ENCODE assay signal across 8 cellular contexts in the genomic region with DNA sequence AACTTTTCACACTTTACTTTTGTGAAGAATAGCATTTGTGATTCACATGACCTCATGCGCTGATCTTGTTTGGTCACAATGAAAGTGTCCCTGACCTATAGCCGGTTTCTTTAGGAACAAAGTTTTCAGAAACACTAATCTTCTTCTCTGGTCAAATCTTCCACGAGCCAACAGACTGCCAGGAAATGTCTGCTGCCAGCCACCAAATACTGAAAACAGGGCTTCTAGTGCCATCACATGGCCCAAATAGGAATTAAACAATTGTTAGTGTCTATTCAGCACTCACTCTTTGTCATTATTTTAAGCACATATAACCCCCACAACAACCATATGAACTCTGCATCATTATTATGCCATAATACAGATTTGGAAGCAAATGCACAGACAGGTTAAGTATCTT.
A peak's percentile ranks its signal among the peaks of the same experiment; 100 is the strongest.
DNase-seq lines count a peak whose midpoint lies in the region; ATAC-seq and TF ChIP-seq lines count a peak whose summit lies in the region.

No MANE protein-coding gene starts in this region.

- no peak for ATAC-seq in Panc1
- ATAC-seq in aorta (ENCODE audit: low FRiP score) = no peak

- POLR2A ChIA-PET in Panc1 (lab: Charles Lee) = no interaction called here

- H3K9ac ChIP-seq in fibroblast of lung (ENCODE audit: insufficient read depth, low read length) = no peak overlapping the region

- H3K79me2 ChIP-seq in fibroblast of lung (ENCODE audit: control insufficient read depth, insufficient read depth, low read length) = no peaks in the 10 kb centered on the region

- no peak overlapping the region for H3K4me2 ChIP-seq in fibroblast of lung (ENCODE audit: extremely low read depth, insufficient read depth, low read length)

- peak; percentile 40 for TF ChIP-seq CTCF in GM12873 (IDR thresholded peaks at IDR 0.05; ENCODE audit: insufficient read depth, low read depth, low read length, missing control alignments)
- TF ChIP-seq CTCF in Panc1 (IDR thresholded peaks at IDR 0.05) = peak; percentile 35; the same call in 1 of the 2 replicates
- peak; percentile 37 to 54 for TF ChIP-seq CTCF in fibroblast of lung (conservative IDR thresholded peaks at IDR 0.05 in 1 of 2, IDR thresholded peaks at IDR 0.05 in 1 of 2; ENCODE audit: low read depth in 1 of 2, low read length in 2 of 2)

- in situ Hi-C loops in Panc1 (cut with HindIII; ENCODE audit: low pct_unique_long_range_greater_than_20kb, low sequenced_read_pairs) = no loop called here

- no peak overlapping the region for H3K4me3 ChIP-seq in Panc1 (ENCODE audit: low read depth in 2 of 2, low read length in 2 of 2)
- H3K4me3 ChIP-seq in fibroblast of lung (replicated peaks in 1 of 4; ENCODE audit: control extremely low read depth in 1 of 4, insufficient read depth in 1 of 4, low read depth in 3 of 4, low read length in 4 of 4) = no peak overlapping the region
- no peak overlapping the region for H3K4me3 ChIP-seq in aorta (ENCODE audit: low read length in 2 of 2)

- no peaks in the 10 kb centered on the region for H3K27me3 ChIP-seq in Panc1 (ENCODE audit: control insufficient read depth, insufficient read depth, low read length)
- H3K27me3 ChIP-seq in fibroblast of lung (ENCODE audit: control insufficient read depth, insufficient read depth, low read length) = no peaks in the 10 kb centered on the region
- no peaks in the 10 kb centered on the region for H3K27me3 ChIP-seq in aorta (ENCODE audit: control insufficient read depth in 1 of 2, insufficient read depth in 2 of 2, low read length in 1 of 2)

- H4K20me1 ChIP-seq in fibroblast of lung (ENCODE audit: control insufficient read depth, extremely low read depth, insufficient read depth, low read length) = no peaks in the 10 kb centered on the region

- CTCF ChIA-PET in Panc1 (lab: Charles Lee) = interaction anchor here (0.9 kb wide), 1 partner anchor 16 kb away, joined by 3 read pairs; no protein-coding TSS in a partner anchor

- intact Hi-C loops in Panc1 (cut with micrococcal nuclease; ENCODE audit: unreplicated experiment) (loop anchor here (10.0 kb wide), 1 partner anchor 1509 kb away; no protein-coding TSS in a partner anchor), aorta (cut with DNase I) (no loop called here)

- H2AFZ ChIP-seq in fibroblast of lung (ENCODE audit: low read length) = no peak overlapping the region

- BruUV-seq in Panc1 (replicated peaks; lab: Mats Ljungman, UMichigan) = no TSS peak

- H3K36me3 ChIP-seq in Panc1 (ENCODE audit: control insufficient read depth, insufficient read depth, low read length) (no peaks in the 10 kb centered on the region), fibroblast of lung (ENCODE audit: control insufficient read depth, insufficient read depth, low read length) (no peaks in the 10 kb centered on the region), aorta (ENCODE audit: control insufficient read depth in 1 of 2, insufficient read depth in 2 of 2, low read length in 1 of 2) (no peaks in the 10 kb centered on the region)

- H3K9me3 ChIP-seq in Panc1 (ENCODE audit: control insufficient read depth, insufficient read depth, low read depth, low read length) = no peaks in the 10 kb centered on the region
- no peaks in the 10 kb centered on the region for H3K9me3 ChIP-seq in fibroblast of lung (ENCODE audit: control insufficient read depth, insufficient read depth, low read depth, low read length)
- H3K9me3 ChIP-seq in aorta (ENCODE audit: control insufficient read depth, low read length) = peaks cover 1% of the 10 kb centered on the region

- peak; percentile 44 for DNase-seq in HT1080 (ENCODE audit: low read depth)
- DNase-seq in Panc1 (ENCODE audit: low read depth, low spot score) = no peak
- DNase-seq in fibroblast of lung (ENCODE audit: low read depth in 2 of 2) = peak; percentile 35 to 57
- DNase-seq in pons (ENCODE audit: low spot score) = peak; percentile 54
- DNase-seq in activated effector memory CD4-positive, alpha-beta T cell treated with anti-CD3 and anti-CD28 coated beads, Interleukin-2, amount 50 U/mL, for 16 hours = no peak
- no peak for DNase-seq in DMS79 (lab: John Stamatoyannopoulos, UW)
- DNase-seq in aorta = no peak

- H3K27ac ChIP-seq in Panc1 (ENCODE audit: low read length) = no peak overlapping the region
- H3K27ac ChIP-seq in fibroblast of lung (ENCODE audit: insufficient read depth, low read length) = no peak overlapping the region
- no peak overlapping the region for H3K27ac ChIP-seq in aorta (ENCODE audit: low read depth in 1 of 2, low read length in 2 of 2)

- WGBS in aorta, 2 donors = 24 to 25% methylated on average over 3 of the region's 3 CpGs

- no peaks in the 10 kb centered on the region for H3K4me1 ChIP-seq in Panc1 (ENCODE audit: control insufficient read depth, insufficient read depth, low read length)
- no peaks in the 10 kb centered on the region for H3K4me1 ChIP-seq in fibroblast of lung (ENCODE audit: control insufficient read depth, extremely low read depth, insufficient read depth, low read length)
- no peaks in the 10 kb centered on the region for H3K4me1 ChIP-seq in aorta (ENCODE audit: control insufficient read depth in 1 of 2, insufficient read depth in 2 of 2, low read length in 2 of 2)

Comparison
In these comparisons a context has a peak if more than half of its experiments do, and no peak if none do; other contexts are left out.
1. DNase-seq: peak in HT1080 (single experiment), fibroblast of lung (2 of 2) and pons (single experiment); none in Panc1 (single experiment), activated effector memory CD4-positive, alpha-beta T cell treated with anti-CD3 and anti-CD28 coated beads, Interleukin-2, amount 50 U/mL, for 16 hours (single experiment), DMS79 (single experiment) and aorta (0 of 2).
2. Peak in every context shown above with its lines, with median percentiles within 50 percentile points of each other: CTCF ChIP-seq.